Comparison of ENCODE assay signal across 9 cellular contexts in genomic region chr2:64866797-64867196, GRCh38.
DNase-seq lines count a peak whose midpoint lies in the region; ATAC-seq and TF ChIP-seq lines count a peak whose summit lies in the region.
"Had no signal": no experiment of that assay in that cellular context is flagged by ENCODE, and none has a peak within 500 bp of the region (broad histone marks: within the 10 kb centered on the region; RNA-seq: fewer than 3 reads in every experiment).

No MANE protein-coding gene starts in this region.

- H3K4me3 Mint-ChIP-seq in CD14-positive monocyte: no peak overlapping the region
- H3K4me3 Mint-ChIP-seq in neural progenitor cell: no peak overlapping the region

- ATAC-seq in HG03159 (IDR thresholded peaks at IDR 0.05; ENCODE audit: unreplicated experiment) (no peak), HG03469 (IDR thresholded peaks at IDR 0.05; ENCODE audit: unreplicated experiment) (no peak), GM19463 (IDR thresholded peaks at IDR 0.05; ENCODE audit: unreplicated experiment) (no peak)

- H3K36me3 Mint-ChIP-seq in CD14-positive monocyte: no peaks in the 10 kb centered on the region
- no peaks in the 10 kb centered on the region for H3K36me3 Mint-ChIP-seq in neural progenitor cell

- intact Hi-C loops in CD14-positive monocyte (cut with micrococcal nuclease): loop anchor here (5.0 kb wide), 3 partner anchors 99 to 219 kb away; no protein-coding TSS in a partner anchor
- intact Hi-C loops in dorsolateral prefrontal cortex (cut with DNase I): loop anchor here (2.0 to 5.0 kb wide), 5 partner anchors 94 to 534 kb away; partner anchors contain the start of gene AFTPH (in 1 of the 2)

- no peak overlapping the region for H3K4me2 ChIP-seq in neural progenitor cell

- TF ChIP-seq CTCF in CD14-positive monocyte (IDR thresholded peaks at IDR 0.05): no peak
- TF ChIP-seq CTCF in dorsolateral prefrontal cortex (IDR thresholded peaks at IDR 0.05 in 54 of 56, conservative IDR thresholded peaks at IDR 0.05 in 2 of 56; ENCODE audit: low read depth in 1 of 56, partially characterized antibody in 56 of 56): peak in 8 of 56 donors; percentile 8 to 38 (median 11)
- no peak for TF ChIP-seq CTCF in neural progenitor cell (IDR thresholded peaks at IDR 0.05)

- no peaks in the 10 kb centered on the region for H3K4me1 ChIP-seq in neural progenitor cell

- H2AFZ ChIP-seq in neural progenitor cell (replicated peaks): no peak overlapping the region

- H3K79me2 ChIP-seq in neural progenitor cell (ENCODE audit: low read depth): no peaks in the 10 kb centered on the region

- H3K36me3 ChIP-seq in neural progenitor cell: no peaks in the 10 kb centered on the region

- H3K4me3 ChIP-seq in dorsolateral prefrontal cortex (peak overlapping the region in 4 of 59 donors; percentile 12 to 31 (median 18)), neural progenitor cell (no peak overlapping the region)

- no peaks in the 10 kb centered on the region for H3K27me3 ChIP-seq in dorsolateral prefrontal cortex
- H3K27me3 ChIP-seq in neural progenitor cell: peaks cover 12% of the 10 kb centered on the region

- peaks cover 20% of the 10 kb centered on the region for H3F3A ChIP-seq in neural progenitor cell (ENCODE audit: low read depth)

- H3K4me1 Mint-ChIP-seq in CD14-positive monocyte (peaks cover 14% of the 10 kb centered on the region), neural progenitor cell (peaks cover 11% of the 10 kb centered on the region)

- H3K9me3 Mint-ChIP-seq in CD14-positive monocyte (peaks cover 0 to 1% (median 0%) of the 10 kb centered on the region in 7 donors), neural progenitor cell (no peaks in the 10 kb centered on the region)

- H3K9ac ChIP-seq in neural progenitor cell: no peak overlapping the region

- no peak for DNase-seq in CD14-positive monocyte (ENCODE audit: low spot score)
- peak; percentile 70 for DNase-seq in NCI-H2029 (lab: John Stamatoyannopoulos, UW)
- peak in 6 of 10 donors; percentile 6 to 63 (median 56) for DNase-seq in dorsolateral prefrontal cortex
- no peak for DNase-seq in neural progenitor cell (ENCODE audit: low spot score)
- DNase-seq in NCI-H82 (lab: John Stamatoyannopoulos, UW): no peak
- DNase-seq: NCI-H526 treated with DMSO at 0.1 percent for 48 hours had no signal

- H3K27ac ChIP-seq in dorsolateral prefrontal cortex (peak overlapping the region in 47 of 59 donors; percentile 5 to 96 (median 67)), neural progenitor cell (no peak overlapping the region)

- H4K20me1 ChIP-seq in neural progenitor cell (ENCODE audit: low read depth): no peaks in the 10 kb centered on the region

- H3K27me3 Mint-ChIP-seq in CD14-positive monocyte (ENCODE audit: low read depth in 3 of 3) (peaks cover 0 to 9% (median 0%) of the 10 kb centered on the region in 3 donors), neural progenitor cell (ENCODE audit: insufficient read depth, low read depth) (peaks cover 6% of the 10 kb centered on the region)

- peak overlapping the region in 6 of 7 donors; percentile 30 to 72 (median 44) for H3K27ac Mint-ChIP-seq in CD14-positive monocyte
- H3K27ac Mint-ChIP-seq in neural progenitor cell: peak overlapping the region; percentile 3

- no peaks in the 10 kb centered on the region for H3K9me3 ChIP-seq in neural progenitor cell (ENCODE audit: low read depth)

Comparison
In these comparisons a context has a peak if more than half of its experiments do, and no peak if none do; other contexts are left out.
1. DNase-seq: peak in NCI-H2029 (single experiment) and dorsolateral prefrontal cortex (6 of 10); none in CD14-positive monocyte (single experiment), neural progenitor cell (single experiment) and NCI-H82 (single experiment).